Comparison of ENCODE assay signal across 23 cellular contexts in the genomic region with DNA sequence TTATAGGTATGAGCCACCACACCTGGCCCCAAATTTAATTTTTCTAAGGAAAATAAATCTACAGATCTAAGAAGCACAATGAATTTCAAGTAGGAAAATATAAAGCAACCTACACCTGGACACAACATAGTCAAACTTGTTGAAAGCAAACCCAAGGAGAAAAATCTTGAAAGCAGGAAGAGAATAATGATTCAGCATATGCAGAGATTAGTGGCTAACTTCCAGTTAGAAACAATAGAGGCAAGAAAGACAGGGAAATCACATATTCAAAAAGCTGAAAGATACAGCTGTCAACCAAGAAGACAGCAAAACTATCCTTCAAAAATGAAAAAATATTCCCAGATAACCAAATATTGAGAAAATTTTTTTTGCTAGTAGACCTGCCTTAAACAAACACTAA. TPM values are rescaled to one million over a fixed set of nuclear protein-coding genes. Genes with fewer than 3 reads are reported as not detected.
DNase-seq lines count a peak whose midpoint lies in the region; ATAC-seq lines count a peak whose summit lies in the region.
"Had no signal": no experiment of that assay in that cellular context is flagged by ENCODE, and none has a peak within 500 bp of the region (broad histone marks: within the 10 kb centered on the region; RNA-seq: fewer than 3 reads in every experiment).

No MANE protein-coding gene starts in this region.

- no peak for DNase-seq in activated naive CD4-positive, alpha-beta T cell treated with anti-CD3 and anti-CD28 coated beads, Interleukin-2, amount 10 ng/mL, durations not matched to agents 7 days and 5 days
- DNase-seq in dermis blood vessel endothelial cell (peak; percentile 56), DMS 273 treated with DMSO at 0.1 percent for 48 hours (lab: John Stamatoyannopoulos, UW) (no peak), middle frontal gyrus (ENCODE audit: extremely low spot score, low spot score) (no peak)
- DNase-seq: 8988T, ACHN, BE2C, GOT3, HCEC 1CT, NCI-H1048, NCI-H1417, NCI-H1694, NCI-H2029 treated with DMSO at 0.1 percent for 48 hours, NCI-H2227 treated with DMSO at 0.1 percent for 48 hours, NCI-H526 treated with DMSO at 0.1 percent for 48 hours, SHP77 had no signal

- no peaks in the 10 kb centered on the region for H3K27me3 ChIP-seq in HUES6 (ENCODE audit: control insufficient read depth, insufficient read depth, low read length)
- H3K27me3 ChIP-seq: BE2C had no signal

- H3K4me3 Mint-ChIP-seq in activated naive CD4-positive, alpha-beta T cell treated with anti-CD3 and anti-CD28 coated beads, Interleukin-2, amount 50 U/mL, for 24 hours: no peak overlapping the region
- H3K4me3 Mint-ChIP-seq in activated naive CD4-positive, alpha-beta T cell treated with anti-CD3 and anti-CD28 coated beads, Interleukin-2, amount 10 ng/mL, durations not matched to agents 7 days and 5 days: no peak overlapping the region
- H3K4me3 Mint-ChIP-seq: CD14-positive monocyte had no signal

- H3K9me3 ChIP-seq in HUES6 (ENCODE audit: control insufficient read depth, insufficient read depth, low read depth, low read length): no peaks in the 10 kb centered on the region
- H3K9me3 ChIP-seq: BE2C had no signal

- no peak overlapping the region for H3K9ac ChIP-seq in HUES6 (ENCODE audit: low read length)
- H3K9ac ChIP-seq: KMS-11 had no signal

- no peaks in the 10 kb centered on the region for H3K4me1 ChIP-seq in HUES6 (ENCODE audit: control insufficient read depth, insufficient read depth, low read length)
- H3K4me1 ChIP-seq: BE2C had no signal

- CTCF ChIA-PET in activated naive CD4-positive, alpha-beta T cell treated with anti-CD3 and anti-CD28 coated beads, Interleukin-2, amount 10 ng/mL, durations not matched to agents 7 days and 5 days (lab: Charles Lee): no interaction called here

- peaks cover 28% of the 10 kb centered on the region for H3K36me3 Mint-ChIP-seq in activated naive CD4-positive, alpha-beta T cell treated with anti-CD3 and anti-CD28 coated beads, Interleukin-2, amount 50 U/mL, for 24 hours
- H3K36me3 Mint-ChIP-seq in activated naive CD4-positive, alpha-beta T cell treated with anti-CD3 and anti-CD28 coated beads, Interleukin-2, amount 10 ng/mL, durations not matched to agents 7 days and 5 days: peaks cover 36% of the 10 kb centered on the region

- no peak for ATAC-seq in GM18907 (IDR thresholded peaks at IDR 0.05; ENCODE audit: unreplicated experiment)

- H3K27me3 Mint-ChIP-seq in activated naive CD4-positive, alpha-beta T cell treated with anti-CD3 and anti-CD28 coated beads, Interleukin-2, amount 50 U/mL, for 24 hours: no peaks in the 10 kb centered on the region
- no peaks in the 10 kb centered on the region for H3K27me3 Mint-ChIP-seq in activated naive CD4-positive, alpha-beta T cell treated with anti-CD3 and anti-CD28 coated beads, Interleukin-2, amount 10 ng/mL, durations not matched to agents 7 days and 5 days
- H3K27me3 Mint-ChIP-seq: IgD-negative memory B cell had no signal

- H3K4me1 Mint-ChIP-seq in activated naive CD4-positive, alpha-beta T cell treated with anti-CD3 and anti-CD28 coated beads, Interleukin-2, amount 50 U/mL, for 24 hours: peaks cover 12% of the 10 kb centered on the region
- H3K4me1 Mint-ChIP-seq in activated naive CD4-positive, alpha-beta T cell treated with anti-CD3 and anti-CD28 coated beads, Interleukin-2, amount 10 ng/mL, durations not matched to agents 7 days and 5 days: no peaks in the 10 kb centered on the region
- H3K4me1 Mint-ChIP-seq: CD14-positive monocyte had no signal

- H3K27ac ChIP-seq in HUES6 (ENCODE audit: low read depth, low read length): 0 out of 2 replicates have a peak overlapping the region, but pooled peaks have one; percentile 19
- H3K27ac ChIP-seq: KMS-11, RWPE1 had no signal

- H3K36me3 ChIP-seq in HUES6 (ENCODE audit: control insufficient read depth, insufficient read depth, low read length): peaks cover 3% of the 10 kb centered on the region; the same call in 1 of the 2 replicates

- H3K4me3 ChIP-seq in HUES6 (ENCODE audit: low read depth, low read length): no peak overlapping the region

- H3K27ac Mint-ChIP-seq in activated naive CD4-positive, alpha-beta T cell treated with anti-CD3 and anti-CD28 coated beads, Interleukin-2, amount 50 U/mL, for 24 hours: peak overlapping the region; percentile 35
- no peak overlapping the region for H3K27ac Mint-ChIP-seq in activated naive CD4-positive, alpha-beta T cell treated with anti-CD3 and anti-CD28 coated beads, Interleukin-2, amount 10 ng/mL, durations not matched to agents 7 days and 5 days
- H3K27ac Mint-ChIP-seq: IgD-negative memory B cell had no signal

- peaks cover 12% of the 10 kb centered on the region for H3K9me3 Mint-ChIP-seq in activated naive CD4-positive, alpha-beta T cell treated with anti-CD3 and anti-CD28 coated beads, Interleukin-2, amount 50 U/mL, for 24 hours
- H3K9me3 Mint-ChIP-seq in activated naive CD4-positive, alpha-beta T cell treated with anti-CD3 and anti-CD28 coated beads, Interleukin-2, amount 10 ng/mL, durations not matched to agents 7 days and 5 days: peaks cover 6% of the 10 kb centered on the region

RNA-seq across cellular contexts. Expression of a gene that starts 49.4 kb away (rescaled TPM):
- 33.7 and 38.0 TPM in 2 replicates for total RNA-seq in dermis blood vessel endothelial cell
